ENCODE assay signal across 23 cellular contexts in the genomic region with DNA sequence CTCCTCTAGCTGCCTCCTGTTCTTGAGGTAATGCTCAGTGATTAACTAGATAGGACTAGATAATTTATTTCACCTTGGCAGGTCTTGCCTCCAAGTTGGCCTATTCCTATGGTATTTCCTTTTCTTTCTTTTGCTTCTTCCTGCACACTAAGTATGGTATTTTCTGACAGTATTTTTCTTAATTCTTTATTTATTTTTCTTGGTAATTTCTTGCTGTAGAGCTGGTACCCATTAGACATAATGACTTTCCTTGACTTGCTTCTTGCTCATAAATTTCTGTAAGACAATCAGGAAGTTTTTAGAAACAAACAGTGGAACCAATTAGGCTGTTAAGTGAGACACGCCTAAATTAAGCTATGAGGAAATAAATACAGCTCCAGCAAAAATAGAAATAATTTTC. TPM values are rescaled to one million over a fixed set of nuclear protein-coding genes. Genes with fewer than 3 reads are reported as not detected.
DNase-seq lines count a peak whose midpoint lies in the region; ATAC-seq and TF ChIP-seq lines count a peak whose summit lies in the region.
"Had no signal": no experiment of that assay in that cellular context is flagged by ENCODE, and none has a peak within 500 bp of the region (broad histone marks: within the 10 kb centered on the region; RNA-seq: fewer than 3 reads in every experiment).

No MANE protein-coding gene starts in this region.

- H3K36me3 Mint-ChIP-seq in immature natural killer cell, result peaks cover 0 to 11% (median 0%) of the 10 kb centered on the region in 3 donors

- H3K27ac Mint-ChIP-seq in immature natural killer cell, result peak overlapping the region; percentile 72 to 92 (median 87)
- H3K27ac Mint-ChIP-seq: activated CD4-positive, alpha-beta T cell treated with anti-CD3 and anti-CD28 coated beads, Interleukin-2, amount 10 ng/mL, durations not matched to agents 7 days and 5 days; activated T-cell treated with anti-CD3 and anti-CD28 coated beads, Interleukin-2, amount 50 U/mL, for 24 hours; progenitor cell of endocrine pancreas had no signal

- no peak overlapping the region for H3K9ac ChIP-seq in SU-DHL-6 (ENCODE audit: low read length)
- H3K9ac ChIP-seq in subcutaneous abdominal adipose tissue (ENCODE audit: low read length in 5 of 5), result no peak overlapping the region

- H3K9me3 ChIP-seq in HEK293 (ENCODE audit: control insufficient read depth, insufficient read depth, low read depth, low read length) (no peaks in the 10 kb centered on the region), SU-DHL-6 (ENCODE audit: insufficient read depth, low read length) (no peaks in the 10 kb centered on the region), subcutaneous abdominal adipose tissue (ENCODE audit: control insufficient read depth in 5 of 5, low read length in 5 of 5) (no peaks in the 10 kb centered on the region), gastroesophageal sphincter (no peaks in the 10 kb centered on the region)
- H3K9me3 ChIP-seq: breast epithelium, HAP-1, heart left ventricle, right lobe of liver, suprapubic skin had no signal

- no peak overlapping the region for H3K27ac ChIP-seq in HEK293 (ENCODE audit: extremely low read depth, low read depth, low read length)
- no peak overlapping the region for H3K27ac ChIP-seq in SU-DHL-6 (ENCODE audit: low read depth, low read length)
- H3K27ac ChIP-seq in subcutaneous abdominal adipose tissue (ENCODE audit: low read depth, low read length), result peak overlapping the region; percentile 25
- no peak overlapping the region for H3K27ac ChIP-seq in gastroesophageal sphincter
- H3K27ac ChIP-seq: right lobe of liver, VCaP had no signal

- H2AFZ ChIP-seq in SU-DHL-6 (ENCODE audit: low read depth, low read length, severe bottlenecking), result no peak overlapping the region

- TF ChIP-seq POLR2A in gastroesophageal sphincter (IDR thresholded peaks at IDR 0.05), result no peak

- H3K27me3 ChIP-seq in SU-DHL-6 (ENCODE audit: low read length) (no peaks in the 10 kb centered on the region), subcutaneous abdominal adipose tissue (ENCODE audit: control insufficient read depth in 5 of 5, insufficient read depth in 4 of 5, low read length in 5 of 5) (peaks cover 0 to 6% (median 3%) of the 10 kb centered on the region in 5 donors), gastroesophageal sphincter (no peaks in the 10 kb centered on the region)
- H3K27me3 ChIP-seq: right lobe of liver, suprapubic skin had no signal

- no peaks in the 10 kb centered on the region for H3K79me2 ChIP-seq in SU-DHL-6 (ENCODE audit: insufficient read depth, low read length)

- peaks cover 1 to 6% (median 3%) of the 10 kb centered on the region in 3 donors for H3K27me3 Mint-ChIP-seq in immature natural killer cell (ENCODE audit: low read depth in 3 of 3)
- H3K27me3 Mint-ChIP-seq: activated CD4-positive, alpha-beta T cell treated with anti-CD3 and anti-CD28 coated beads, Interleukin-2, amount 10 ng/mL, durations not matched to agents 7 days and 5 days; progenitor cell of endocrine pancreas; stimulated activated memory B cell treated with anti-CD40 and anti-IgM and Interleukin-4, amounts not matched to agents 10 μg/mL and 1 μg/mL and 100 μg/mL, for 72 hours had no signal

- TF ChIP-seq EP300 in gastroesophageal sphincter (IDR thresholded peaks at IDR 0.05), result no peak

- POLR2A ChIA-PET in HEK293 (lab: Yijun Ruan, JAX), result interaction anchor here (0.9 to 2.3 kb wide), 4 partner anchors 9 to 331 kb away, joined by 3 to 9 read pairs (median 8); a partner anchor contains a TSS

- DNase-seq in immature natural killer cell, result no peak
- no peak for DNase-seq in activated naive CD4-positive, alpha-beta T cell treated with anti-CD3 and anti-CD28 coated beads, Interleukin-2, amount 50 U/mL, for 16 hours
- no peak for DNase-seq in stimulated activated CD4-positive, alpha-beta T cell treated with anti-CD3 and anti-CD28 coated beads, Interleukin-15, amount 100 ng/mL, for 24 hours
- DNase-seq: activated CD4-positive, alpha-beta T cell treated with anti-CD3 and anti-CD28 coated beads, Interleukin-2, amount 10 ng/mL, durations not matched to agents 7 days and 5 days; activated naive CD4-positive, alpha-beta T cell; activated T-cell treated with anti-CD3 and anti-CD28 coated beads, Interleukin-2, amount 50 U/mL, for 24 hours; amygdala; foreskin fibroblast; heart left ventricle; NCI-H1436 treated with DMSO at 0.1 percent for 48 hours; NCI-H446; right lobe of liver; stimulated activated CD4-positive, alpha-beta T cell treated with anti-CD3 and anti-CD28 coated beads, Interleukin-4, amount 100 ng/mL, for 4 hours had no signal

- peaks cover 8% of the 10 kb centered on the region in 2 experiments; a peak in 2 of 3 replicates for H3K36me3 ChIP-seq in HEK293 (ENCODE audit: control insufficient read depth in 2 of 2, insufficient read depth in 1 of 2, low read length in 2 of 2)
- no peaks in the 10 kb centered on the region for H3K36me3 ChIP-seq in SU-DHL-6 (ENCODE audit: low read length)
- H3K36me3 ChIP-seq in subcutaneous abdominal adipose tissue (ENCODE audit: control insufficient read depth in 5 of 5, insufficient read depth in 5 of 5, low read length in 5 of 5), result no peaks in the 10 kb centered on the region
- no peaks in the 10 kb centered on the region for H3K36me3 ChIP-seq in gastroesophageal sphincter
- H3K36me3 ChIP-seq: breast epithelium, heart left ventricle, right lobe of liver, suprapubic skin had no signal

- H3K4me2 ChIP-seq in SU-DHL-6 (ENCODE audit: low read depth, low read length, poor library complexity, severe bottlenecking), result peak overlapping the region; percentile 15

- H3K4me3 Mint-ChIP-seq in immature natural killer cell, result peak overlapping the region in 4 of 5 donors; percentile 27 to 76 (median 32)
- H3K4me3 Mint-ChIP-seq: activated CD4-positive, alpha-beta T cell treated with anti-CD3 and anti-CD28 coated beads, Interleukin-2, amount 10 ng/mL, durations not matched to agents 7 days and 5 days; activated T-cell treated with anti-CD3 and anti-CD28 coated beads, Interleukin-2, amount 50 U/mL, for 24 hours had no signal

- H3K4me1 ChIP-seq in HEK293 (ENCODE audit: control insufficient read depth, insufficient read depth, low read length) (peaks cover 16% of the 10 kb centered on the region), subcutaneous abdominal adipose tissue (ENCODE audit: control insufficient read depth in 5 of 5, insufficient read depth in 5 of 5, low read length in 5 of 5) (peaks cover 0 to 48% (median 36%) of the 10 kb centered on the region in 5 donors), gastroesophageal sphincter (peaks cover 0 to 93% (median 3%) of the 10 kb centered on the region in 3 donors)
- H3K4me1 ChIP-seq: breast epithelium, right lobe of liver had no signal

- no peak for TF ChIP-seq CTCF in HEK293 (tag by site-specific recombination; IDR thresholded peaks at IDR 0.05)
- no peak for TF ChIP-seq CTCF in SU-DHL-6 (IDR thresholded peaks at IDR 0.05; ENCODE audit: insufficient read depth, low read length, poor library complexity, severe bottlenecking)
- TF ChIP-seq CTCF in gastroesophageal sphincter (IDR thresholded peaks at IDR 0.05), result no peak

- 50% methylated on average over 1 of the region's 1 CpG; no CpG with 5 or more reads in 1 of the 2 donors for WGBS in gastroesophageal sphincter (ENCODE audit: low coverage in 1 of 2), 2 donors

- H3K9me2 ChIP-seq in SU-DHL-6 (replicated peaks; ENCODE audit: insufficient read depth, low read length), result no peaks in the 10 kb centered on the region

- H3K4me1 Mint-ChIP-seq in immature natural killer cell, result peaks cover 94 to 98% of the 10 kb centered on the region in 2 donors

- no peaks in the 10 kb centered on the region for H4K20me1 ChIP-seq in SU-DHL-6 (ENCODE audit: low read depth, low read length)

- H3K4me3 ChIP-seq in HEK293 (ENCODE audit: low read depth, low read length) (no peak overlapping the region), SU-DHL-6 (ENCODE audit: insufficient read depth, low read length, poor library complexity, severe bottlenecking) (no peak overlapping the region), subcutaneous abdominal adipose tissue (ENCODE audit: low read depth in 1 of 5, low read length in 5 of 5) (no peak overlapping the region), gastroesophageal sphincter (no peak overlapping the region)
- H3K4me3 ChIP-seq: breast epithelium, HAP-1, heart left ventricle, right lobe of liver, suprapubic skin had no signal

- ATAC-seq in gastroesophageal sphincter, result no peak
- ATAC-seq: heart left ventricle; right lobe of liver; stimulated activated memory B cell treated with anti-CD40 and anti-IgM and Interleukin-4, amounts not matched to agents 10 μg/mL and 1 μg/mL and 100 μg/mL, for 72 hours had no signal

- H3K9me3 Mint-ChIP-seq in immature natural killer cell, result peaks cover 0 to 2% (median 0%) of the 10 kb centered on the region in 6 donors
- H3K9me3 Mint-ChIP-seq: activated CD4-positive, alpha-beta T cell treated with anti-CD3 and anti-CD28 coated beads, Interleukin-2, amount 10 ng/mL, durations not matched to agents 7 days and 5 days; activated T-cell treated with anti-CD3 and anti-CD28 coated beads, Interleukin-2, amount 50 U/mL, for 24 hours; stimulated activated memory B cell treated with anti-CD40 and anti-IgM and Interleukin-4, amounts not matched to agents 10 μg/mL and 1 μg/mL and 100 μg/mL, for 72 hours had no signal

- H3F3A ChIP-seq in SU-DHL-6 (ENCODE audit: insufficient read depth), result no peaks in the 10 kb centered on the region

- CTCF ChIA-PET in HEK293 (lab: Yijun Ruan, JAX), result interaction anchor here (0.6 to 1.8 kb wide), 7 partner anchors 29 to 340 kb away, joined by 3 to 5 read pairs (median 4); no protein-coding TSS in a partner anchor

TF ChIP-seq in HEK293, 187 proteins besides CTCF, POLR2A, EP300 and RAD21 (continues in another document):
- 0 out of 2 replicates have a peak, but pooled peaks have one; percentile 24 for TF ChIP-seq KLF10 (tag by site-specific recombination; IDR thresholded peaks at IDR 0.05)

RNA-seq across cellular contexts. Expression of a gene that starts 9.5 kb away (rescaled TPM):
- 10 to 100 TPM; 45.8 to 70.2 (median 48.0) TPM for polyA plus RNA-seq in immature natural killer cell
- 10 to 100 TPM; 29.6 to 50.7 (median 38.3) TPM for total RNA-seq in gastroesophageal sphincter

RNA-seq across cellular contexts. Expression of a gene that starts 36.0 kb away (rescaled TPM):
- 10 to 100 TPM; 48.8 to 60.1 (median 55.4) TPM for polyA plus RNA-seq in immature natural killer cell
- total RNA-seq in gastroesophageal sphincter, result 10 to 100 TPM; 14.3 to 17.3 (median 16.0) TPM

RNA-seq across cellular contexts. Expression of a gene that starts 36.1 kb away (rescaled TPM):
- 10 to 100 TPM in 2 of 3 donors, 1 to 10 TPM in 1; 7.5 to 42.1 (median 22.6) TPM for polyA plus RNA-seq in immature natural killer cell
- total RNA-seq in gastroesophageal sphincter, result 10 to 100 TPM; 15.2 to 26.6 (median 22.5) TPM

RNA-seq across cellular contexts. Expression of a gene that starts 45.5 kb away (rescaled TPM):
- polyA plus RNA-seq in immature natural killer cell, result 10 to 100 TPM in 1 of 3 donors, 1 to 10 TPM in 2; 5.8 to 10.8 (median 7.1) TPM
- total RNA-seq in gastroesophageal sphincter, result 1 to 10 TPM; 2.7 to 5.3 (median 4.0) TPM
